1 cellular context compared by ENCODE assay signal in genomic region chr2:170310876-170311502, GRCh38.
TF ChIP-seq lines count a peak whose summit lies in the region.

No MANE protein-coding gene starts in this region.

TF ChIP-seq in GM12878, 131 proteins besides CTCF, POLR2A, EP300 and RAD21 (continued from another document):
- no peak for TF ChIP-seq ZNF592 (IDR thresholded peaks at IDR 0.05)
- TF ChIP-seq TAF1 (IDR thresholded peaks at IDR 0.05; ENCODE audit: borderline replicate concordance, low read depth, low read length): no peak
- TF ChIP-seq MEF2B (IDR thresholded peaks at IDR 0.05; ENCODE audit: partially characterized antibody, poor library complexity, severe bottlenecking): peak; percentile 50
- no peak for TF ChIP-seq GABPA (IDR thresholded peaks at IDR 0.05; ENCODE audit: low read depth)
- TF ChIP-seq MYC (IDR thresholded peaks at IDR 0.05; ENCODE audit: insufficient read depth, insufficient read length, insufficient replicate concordance, low read length, severe bottlenecking): no peak
- no peak for TF ChIP-seq USF1 (IDR thresholded peaks at IDR 0.05; ENCODE audit: borderline replicate concordance, extremely low read length, insufficient read depth, low read depth, low read length)
- TF ChIP-seq REST (IDR thresholded peaks at IDR 0.05; ENCODE audit: low read depth, low read length): no peak
- TF ChIP-seq FOXM1 (IDR thresholded peaks at IDR 0.05; ENCODE audit: low read depth, low read length): no peak
- no peak for TF ChIP-seq SP1 (IDR thresholded peaks at IDR 0.05; ENCODE audit: low read depth, low read length)
- no peak for TF ChIP-seq SKIL (IDR thresholded peaks at IDR 0.05; ENCODE audit: low read depth, poor library complexity, severe bottlenecking)
- peak; percentile 71; the same call in 1 of the 3 replicates for TF ChIP-seq POU2F2 (IDR thresholded peaks at IDR 0.05; ENCODE audit: borderline replicate concordance, low read depth, low read length)
- no peak for TF ChIP-seq EGR1 (IDR thresholded peaks at IDR 0.05; ENCODE audit: borderline replicate concordance in 1 of 2, low read depth in 2 of 2, low read length in 2 of 2)
- TF ChIP-seq KAT2A (conservative IDR thresholded peaks at IDR 0.05; ENCODE audit: control insufficient read depth, low read depth, low read length): no peak
- TF ChIP-seq CBX3 (IDR thresholded peaks at IDR 0.05; ENCODE audit: borderline replicate concordance, low read depth): no peak
- no peak for TF ChIP-seq KLF5 (IDR thresholded peaks at IDR 0.05; ENCODE audit: partially characterized antibody)
- no peak for TF ChIP-seq E2F4 (IDR thresholded peaks at IDR 0.05; ENCODE audit: low read depth, low read length)
- TF ChIP-seq NFIC (IDR thresholded peaks at IDR 0.05; ENCODE audit: low read depth, low read length): peak; percentile 28; the same call in 1 of the 2 replicates
- TF ChIP-seq CHD1 (IDR thresholded peaks at IDR 0.05; ENCODE audit: low read depth, low read length): no peak
- peak; percentile 76 for TF ChIP-seq MTA2 (IDR thresholded peaks at IDR 0.05; ENCODE audit: low read depth)
- TF ChIP-seq DPF2 (IDR thresholded peaks at IDR 0.05): peak; percentile 76
- no peak for TF ChIP-seq ZZZ3 (IDR thresholded peaks at IDR 0.05; ENCODE audit: control insufficient read depth, insufficient read length, low read depth)
- peak; percentile 21; the same call in 1 of the 2 replicates for TF ChIP-seq NBN (IDR thresholded peaks at IDR 0.05)
- 0 out of 2 replicates have a peak, but pooled peaks have one; percentile 70 for TF ChIP-seq IKZF1 (conservative IDR thresholded peaks at IDR 0.05)
- no peak for TF ChIP-seq RBBP5 (conservative IDR thresholded peaks at IDR 0.05)
- TF ChIP-seq HDAC2 (IDR thresholded peaks at IDR 0.05): no peak
- TF ChIP-seq NRF1 (conservative IDR thresholded peaks at IDR 0.05; ENCODE audit: low read depth, low read length): no peak
- TF ChIP-seq LARP7 (IDR thresholded peaks at IDR 0.05): no peak
- TF ChIP-seq ATF3 (IDR thresholded peaks at IDR 0.05; ENCODE audit: borderline replicate concordance, extremely low read depth, low read depth, low read length): no peak
- TF ChIP-seq PBX3 (IDR thresholded peaks at IDR 0.05; ENCODE audit: insufficient replicate concordance, low read depth, low read length): no peak
